In the genomic region with DNA sequence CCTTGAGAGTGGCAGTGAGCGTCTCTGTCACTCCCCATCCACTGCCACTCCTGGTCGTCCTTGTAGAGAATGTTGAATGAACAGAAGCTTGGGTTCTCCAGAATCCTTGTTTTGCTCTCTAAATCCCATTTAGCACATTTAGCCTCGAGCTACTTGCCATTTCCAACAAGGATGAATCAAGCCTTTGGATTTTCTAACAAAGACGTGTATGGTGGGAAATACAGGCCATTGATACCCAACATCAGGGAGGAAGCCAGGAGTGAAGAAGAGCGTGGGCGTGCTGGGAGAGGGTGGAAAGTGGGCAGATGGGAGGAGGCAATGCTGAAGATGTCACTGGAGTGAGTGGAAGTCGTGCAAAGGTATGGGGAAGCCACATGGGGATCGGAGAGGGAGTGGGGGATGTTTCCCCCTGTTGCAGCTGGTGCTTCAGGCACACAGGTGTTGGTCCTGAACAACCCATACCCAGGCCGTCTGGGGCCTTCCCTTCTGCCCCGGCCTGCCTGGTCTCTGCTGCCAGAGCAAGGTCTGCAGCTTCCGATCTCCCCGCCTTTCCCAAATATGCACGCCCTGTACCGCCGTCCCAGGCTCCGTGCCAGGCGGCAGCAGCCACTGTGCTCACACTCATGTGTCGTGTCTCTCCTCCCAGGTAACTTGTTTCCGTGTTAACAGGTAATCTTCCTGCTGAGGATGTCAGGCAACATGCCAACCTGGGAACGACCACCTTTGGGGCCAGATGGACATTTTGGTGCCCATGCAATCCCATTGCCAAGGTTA, we compare ENCODE assay signal across 1 cellular context.
TF ChIP-seq lines count a peak whose summit lies in the region.

No MANE protein-coding gene starts in this region.

TF ChIP-seq in H1, 55 proteins besides CTCF, POLR2A, EP300 and RAD21:
- TF ChIP-seq RNF2 (IDR thresholded peaks at IDR 0.05; ENCODE audit: borderline replicate concordance, low read depth, low read length, missing control alignments, poor library complexity, severe bottlenecking) (no peak), POLR2AphosphoS5 (IDR thresholded peaks at IDR 0.05; ENCODE audit: low read depth, low read length) (no peak), KDM1A (IDR thresholded peaks at IDR 0.05; ENCODE audit: borderline replicate concordance, low read length) (no peak), SIRT6 (IDR thresholded peaks at IDR 0.05; ENCODE audit: low read length) (no peak), CTBP2 (IDR thresholded peaks at IDR 0.05; ENCODE audit: borderline replicate concordance, insufficient read depth, insufficient read length, low read length) (no peak), TEAD4 (IDR thresholded peaks at IDR 0.05; ENCODE audit: low read depth, low read length) (no peak), KDM4A (IDR thresholded peaks at IDR 0.05; ENCODE audit: low read depth, low read length, severe bottlenecking) (no peak), ZNF274 (IDR thresholded peaks at IDR 0.05; ENCODE audit: borderline replicate concordance, extremely low read depth, low read length) (no peak), KDM5A (IDR thresholded peaks at IDR 0.05; ENCODE audit: low read length) (no peak), HDAC2 (IDR thresholded peaks at IDR 0.05; ENCODE audit: borderline replicate concordance in 1 of 2, low read depth in 2 of 2, low read length in 2 of 2) (no peak), JUN (IDR thresholded peaks at IDR 0.05; ENCODE audit: low read depth, low read length) (no peak), ASH2L (IDR thresholded peaks at IDR 0.05; ENCODE audit: low read length) (no peak), CHD2 (IDR thresholded peaks at IDR 0.05; ENCODE audit: low read length) (no peak), CBX8 (IDR thresholded peaks at IDR 0.05; ENCODE audit: borderline replicate concordance, low read depth, low read length) (no peak), PHF8 (conservative IDR thresholded peaks at IDR 0.05; ENCODE audit: low read depth, low read length) (no peak), CBX5 (IDR thresholded peaks at IDR 0.05; ENCODE audit: low read depth, low read length) (no peak), BCL11A (IDR thresholded peaks at IDR 0.05; ENCODE audit: low read depth in 2 of 2, low read length in 2 of 2) (no peak)
- TF ChIP-seq, protein P1, sequence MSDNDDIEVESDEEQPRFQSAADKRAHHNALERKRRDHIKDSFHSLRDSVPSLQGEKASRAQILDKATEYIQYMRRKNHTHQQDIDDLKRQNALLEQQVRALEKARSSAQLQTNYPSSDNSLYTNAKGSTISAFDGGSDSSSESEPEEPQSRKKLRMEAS (IDR thresholded peaks at IDR 0.05): no peak
